2 cellular contexts compared by ENCODE assay signal in genomic region chr17:72416054-72416691, GRCh38.
TF ChIP-seq lines count a peak whose summit lies in the region.

No MANE protein-coding gene starts in this region.

TF ChIP-seq in HCT116, 20 proteins besides CTCF, POLR2A, EP300 and RAD21 (continued from another document):
- TF ChIP-seq MAX (IDR thresholded peaks at IDR 0.05) (peak; percentile 26; the same call in 1 of the 2 replicates), FOSL1 (IDR thresholded peaks at IDR 0.05; ENCODE audit: low read depth) (no peak), TCF7L2 (IDR thresholded peaks at IDR 0.05; ENCODE audit: borderline replicate concordance, extremely low read depth, insufficient read depth, insufficient read length) (peak; percentile 90), SIN3A (IDR thresholded peaks at IDR 0.05; ENCODE audit: low read depth) (no peak), POLR2AphosphoS5 (IDR thresholded peaks at IDR 0.05; ENCODE audit: low read depth, low read length) (peak; percentile 12; the same call in 1 of the 2 replicates), ZNF274 (IDR thresholded peaks at IDR 0.05; ENCODE audit: low read depth, low read length) (no peak)

TF ChIP-seq in H1, 55 proteins besides CTCF, POLR2A, EP300 and RAD21 (continued from another document):
- no peak for TF ChIP-seq KDM1A (IDR thresholded peaks at IDR 0.05; ENCODE audit: borderline replicate concordance, low read length)
- no peak for TF ChIP-seq CBX5 (IDR thresholded peaks at IDR 0.05; ENCODE audit: low read depth, low read length)
- no peak for TF ChIP-seq CHD2 (IDR thresholded peaks at IDR 0.05; ENCODE audit: low read length)
- TF ChIP-seq KDM4A (IDR thresholded peaks at IDR 0.05; ENCODE audit: low read depth, low read length, severe bottlenecking): no peak
- no peak for TF ChIP-seq SRF (IDR thresholded peaks at IDR 0.05; ENCODE audit: low read depth, low read length)
- no peak for TF ChIP-seq CHD7 (IDR thresholded peaks at IDR 0.05; ENCODE audit: insufficient replicate concordance, low read length)
- no peak for TF ChIP-seq TAF1 (IDR thresholded peaks at IDR 0.05; ENCODE audit: low read depth, low read length)
- TF ChIP-seq KDM5A (IDR thresholded peaks at IDR 0.05; ENCODE audit: low read length): no peak
- TF ChIP-seq TCF12 (IDR thresholded peaks at IDR 0.05; ENCODE audit: low read depth, low read length): no peak
- no peak for TF ChIP-seq SP2 (IDR thresholded peaks at IDR 0.05; ENCODE audit: low read length)
- no peak for TF ChIP-seq HDAC6 (IDR thresholded peaks at IDR 0.05; ENCODE audit: low read depth, low read length)
- no peak for TF ChIP-seq CBX8 (IDR thresholded peaks at IDR 0.05; ENCODE audit: borderline replicate concordance, low read depth, low read length)
- TF ChIP-seq YY1 (IDR thresholded peaks at IDR 0.05; ENCODE audit: low read depth, low read length): no peak
- TF ChIP-seq PHF8 (conservative IDR thresholded peaks at IDR 0.05; ENCODE audit: low read depth, low read length): no peak
- TF ChIP-seq, protein P1, sequence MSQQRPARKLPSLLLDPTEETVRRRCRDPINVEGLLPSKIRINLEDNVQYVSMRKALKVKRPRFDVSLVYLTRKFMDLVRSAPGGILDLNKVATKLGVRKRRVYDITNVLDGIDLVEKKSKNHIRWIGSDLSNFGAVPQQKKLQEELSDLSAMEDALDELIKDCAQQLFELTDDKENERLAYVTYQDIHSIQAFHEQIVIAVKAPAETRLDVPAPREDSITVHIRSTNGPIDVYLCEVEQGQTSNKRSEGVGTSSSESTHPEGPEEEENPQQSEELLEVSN (IDR thresholded peaks at IDR 0.05): no peak
- TF ChIP-seq GTF2F1 (IDR thresholded peaks at IDR 0.05; ENCODE audit: borderline replicate concordance, low read depth, low read length): no peak
